12 cellular contexts compared by ENCODE assay signal in genomic region chr10:3347413-3348147, GRCh38.
"Had no signal": no experiment of that assay in that cellular context is flagged by ENCODE, and none has a peak within 500 bp of the region (broad histone marks: within the 10 kb centered on the region; RNA-seq: fewer than 3 reads in every experiment).

No MANE protein-coding gene starts in this region.

- H3K4me3 ChIP-seq: upper lobe of left lung had no signal

- H3K9me3 ChIP-seq: neutrophil, upper lobe of left lung had no signal

- H3K27ac ChIP-seq: neutrophil, upper lobe of left lung had no signal

- H3K9me3 Mint-ChIP-seq: activated T-helper 1 cell treated with anti-CD3 and anti-CD28 coated beads, Interleukin-12 subunit alpha, Interleukin-12 subunit beta, Interleukin-2, Interleukin-4 antibody, amounts not matched to agents 30 ng/mL and 10 ng/mL and 1 ng/mL, durations not matched to agents 14 hours and 24 hours and 36 hours; mesothelial cell of epicardium; stimulated activated naive B cell treated with anti-CD40 and anti-IgM and Interleukin-4, amounts not matched to agents 10 μg/mL and 1 μg/mL and 100 μg/mL, for 72 hours; T-helper 1 cell treated with Interleukin-12 subunit alpha and Interleukin-12 subunit beta and Interleukin-4 antibody, amounts not matched to agents 30 μg/mL and 1 μg/mL, for 36 hours had no signal

- H3K4me3 Mint-ChIP-seq: activated T-helper 1 cell treated with anti-CD3 and anti-CD28 coated beads, Interleukin-12 subunit alpha, Interleukin-12 subunit beta, Interleukin-2, Interleukin-4 antibody, amounts not matched to agents 30 ng/mL and 10 ng/mL and 1 ng/mL, durations not matched to agents 14 hours and 24 hours and 36 hours; mesothelial cell of epicardium; stimulated activated naive B cell treated with anti-CD40 and anti-IgM and Interleukin-4, amounts not matched to agents 10 μg/mL and 1 μg/mL and 100 μg/mL, for 72 hours; T-helper 1 cell treated with Interleukin-12 subunit alpha and Interleukin-12 subunit beta and Interleukin-4 antibody, amounts not matched to agents 30 μg/mL and 1 μg/mL, for 36 hours had no signal

- H3K4me1 ChIP-seq: upper lobe of left lung had no signal

- H3K36me3 Mint-ChIP-seq: mesothelial cell of epicardium; stimulated activated naive B cell treated with anti-CD40 and anti-IgM and Interleukin-4, amounts not matched to agents 10 μg/mL and 1 μg/mL and 100 μg/mL, for 72 hours had no signal

- DNase-seq: activated CD4-positive, alpha-beta T cell treated with anti-CD3 and anti-CD28 coated beads for 48 hours; activated naive CD4-positive, alpha-beta T cell treated with Interleukin-2 at 50 U/mL for 16 hours; effector memory CD4-positive, alpha-beta T cell; hippocampal formation; right cardiac atrium; stimulated activated CD4-positive, alpha-beta T cell treated with anti-CD3 and anti-CD28 coated beads, Interleukin-2, amount 100 ng/mL, for 24 hours; stimulated activated naive B cell treated with anti-CD40 and anti-IgM and Interleukin-4, amounts not matched to agents 10 μg/mL and 1 μg/mL and 100 μg/mL, for 72 hours; upper lobe of left lung had no signal

- H3K27me3 ChIP-seq: upper lobe of left lung had no signal

- H3K27ac Mint-ChIP-seq: activated T-helper 1 cell treated with anti-CD3 and anti-CD28 coated beads, Interleukin-12 subunit alpha, Interleukin-12 subunit beta, Interleukin-2, Interleukin-4 antibody, amounts not matched to agents 30 ng/mL and 10 ng/mL and 1 ng/mL, durations not matched to agents 14 hours and 24 hours and 36 hours; mesothelial cell of epicardium; stimulated activated naive B cell treated with anti-CD40 and anti-IgM and Interleukin-4, amounts not matched to agents 10 μg/mL and 1 μg/mL and 100 μg/mL, for 72 hours; T-helper 1 cell treated with Interleukin-12 subunit alpha and Interleukin-12 subunit beta and Interleukin-4 antibody, amounts not matched to agents 30 μg/mL and 1 μg/mL, for 36 hours had no signal

- H3K36me3 ChIP-seq: neutrophil, upper lobe of left lung had no signal
